9 cellular contexts compared by ENCODE assay signal in the genomic region with DNA sequence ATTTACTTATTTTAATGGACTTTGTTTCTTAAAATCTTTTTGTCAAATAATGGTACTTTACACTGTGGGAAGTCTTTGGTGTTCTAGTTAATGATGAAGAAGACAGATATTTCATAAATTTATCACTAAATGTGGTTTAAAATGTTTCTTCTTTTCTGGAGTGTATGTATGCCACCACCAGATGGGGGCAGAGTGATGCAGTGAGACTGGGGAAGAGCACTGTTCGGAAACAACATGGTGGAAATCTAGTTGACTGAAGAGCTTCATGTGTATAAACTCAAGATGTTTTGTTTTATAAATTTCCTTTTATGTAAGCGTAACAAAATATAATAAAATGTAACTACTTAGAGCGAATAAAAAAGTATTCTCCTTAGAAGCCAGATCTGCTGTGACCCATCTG.
DNase-seq lines count a peak whose midpoint lies in the region; ATAC-seq, FAIRE-seq and TF ChIP-seq lines count a peak whose summit lies in the region.
"Had no signal": no experiment of that assay in that cellular context is flagged by ENCODE, and none has a peak within 500 bp of the region (broad histone marks: within the 10 kb centered on the region; RNA-seq: fewer than 3 reads in every experiment).

No MANE protein-coding gene starts in this region.

- BruUV-seq in Calu3 (replicated peaks; lab: Mats Ljungman, UMichigan): no TSS peak

- H3K36me3 ChIP-seq in SK-N-SH (replicated peaks in 1 of 2; ENCODE audit: control insufficient read depth in 1 of 2, insufficient read depth in 2 of 2, low read length in 1 of 2) (peaks cover 0 to 5% of the 10 kb centered on the region in 2 experiments), kidney (ENCODE audit: control insufficient read depth in 1 of 2, insufficient read depth in 2 of 2, low read length in 2 of 2) (no peaks in the 10 kb centered on the region)
- H3K36me3 ChIP-seq: HAP-1 had no signal

- H4K20me1 ChIP-seq in SK-N-SH (ENCODE audit: insufficient read depth): no peaks in the 10 kb centered on the region

- no peak overlapping the region for H3K9ac ChIP-seq in SK-N-SH
- H3K9ac ChIP-seq in kidney (ENCODE audit: low read length in 2 of 2): no peak overlapping the region

- intact Hi-C loops in Calu3 (cut with micrococcal nuclease; ENCODE audit: unreplicated experiment): no loop called here
- intact Hi-C loops in kidney (cut with DNase I): no loop called here

- ATAC-seq in activated naive CD4-positive, alpha-beta T cell treated with anti-CD3 and anti-CD28 coated beads, Interleukin-2, amount 50 U/mL, for 72 hours: no peak
- no peak for ATAC-seq in esophagus mucosa

- TF ChIP-seq CTCF in Calu3 (IDR thresholded peaks at IDR 0.05; ENCODE audit: unreplicated experiment) (no peak), SK-N-SH (IDR thresholded peaks at IDR 0.05) (peak; percentile 63), kidney (IDR thresholded peaks at IDR 0.05; ENCODE audit: borderline replicate concordance, extremely low read depth, insufficient read depth) (no peak)

- POLR2A ChIA-PET in SK-N-SH (lab: Yijun Ruan, JAX): no interaction called here

- H2AFZ ChIP-seq in SK-N-SH (ENCODE audit: low read depth): no peak overlapping the region

- H3K27me3 ChIP-seq in SK-N-SH (ENCODE audit: insufficient read depth): no peaks in the 10 kb centered on the region

- H3K4me1 Mint-ChIP-seq in Calu3 (ENCODE audit: low read depth, unreplicated experiment): no peaks in the 10 kb centered on the region

- CTCF ChIA-PET in Calu3 (lab: Charles Lee): interaction anchor here (0.5 to 0.8 kb wide), 2 partner anchors 478 to 593 kb away, joined by 3 to 4 read pairs; no protein-coding TSS in a partner anchor
- CTCF ChIA-PET in SK-N-SH (lab: Yijun Ruan, JAX): interaction anchor here (0.9 to 2.2 kb wide), 9 partner anchors 15 to 551 kb away, joined by 3 to 10 read pairs (median 3); no protein-coding TSS in a partner anchor

- H3K9me2 ChIP-seq in SK-N-SH: no peaks in the 10 kb centered on the region

- no peaks in the 10 kb centered on the region for H3K4me1 ChIP-seq in SK-N-SH (ENCODE audit: control insufficient read depth in 1 of 2, insufficient read depth in 2 of 2, low read depth in 1 of 2, low read length in 1 of 2)
- no peaks in the 10 kb centered on the region for H3K4me1 ChIP-seq in kidney (ENCODE audit: control insufficient read depth in 1 of 2, insufficient read depth in 1 of 2, low read depth in 1 of 2, low read length in 2 of 2)
- H3K4me1 ChIP-seq: HAP-1 had no signal

- no peaks in the 10 kb centered on the region for H3K9me3 Mint-ChIP-seq in Calu3 (ENCODE audit: low read depth, unreplicated experiment)
- peaks cover 9 to 13% of the 10 kb centered on the region in 2 donors for H3K9me3 Mint-ChIP-seq in activated naive CD4-positive, alpha-beta T cell treated with anti-CD3 and anti-CD28 coated beads, Interleukin-2, amount 50 U/mL, for 72 hours

- peak; percentile 35 for DNase-seq in Calu3
- DNase-seq in HuH-7.5 (ENCODE audit: low spot score): peak; percentile 12
- peak; percentile 8 for DNase-seq in SK-N-SH
- peak; percentile 67 for DNase-seq in iris pigment epithelial cell (ENCODE audit: low read depth)
- DNase-seq in activated naive CD4-positive, alpha-beta T cell treated with anti-CD3 and anti-CD28 coated beads, Interleukin-2, amount 50 U/mL, for 72 hours (ENCODE audit: low spot score in 2 of 2): no peak
- DNase-seq in mesenteric fat pad (ENCODE audit: low spot score): no peak
- DNase-seq in kidney: no peak

- no peak overlapping the region for H3K27ac Mint-ChIP-seq in Calu3 (ENCODE audit: unreplicated experiment)
- H3K27ac Mint-ChIP-seq in activated naive CD4-positive, alpha-beta T cell treated with anti-CD3 and anti-CD28 coated beads, Interleukin-2, amount 50 U/mL, for 72 hours: no peak overlapping the region

- H3K4me2 ChIP-seq in SK-N-SH: no peak overlapping the region

- peak; percentile 75 for TF ChIP-seq RAD21 in SK-N-SH (IDR thresholded peaks at IDR 0.05; ENCODE audit: low read length)

- H3K27ac ChIP-seq in SK-N-SH (ENCODE audit: low read depth in 2 of 2, low read length in 1 of 2): no peak overlapping the region
- H3K27ac ChIP-seq in kidney (ENCODE audit: low read depth in 2 of 2, low read length in 2 of 2): no peak overlapping the region

- no peak overlapping the region for H3K4me3 Mint-ChIP-seq in Calu3 (ENCODE audit: low read depth, unreplicated experiment)

- H3K9me3 ChIP-seq in SK-N-SH (peaks cover 3% of the 10 kb centered on the region; the same call in 1 of the 2 replicates), kidney (ENCODE audit: control insufficient read depth in 1 of 2, low read length in 2 of 2) (no peaks in the 10 kb centered on the region)
- H3K9me3 ChIP-seq: HAP-1 had no signal

- TF ChIP-seq EP300 in SK-N-SH (IDR thresholded peaks at IDR 0.05; ENCODE audit: borderline replicate concordance in 1 of 2, low read depth in 1 of 2, low read length in 1 of 2): no peak

- FAIRE-seq in kidney (lab: Jason Lieb, UNC): no peak

- WGBS in SK-N-SH (ENCODE audit: low lambda C conversion rate): 96% methylated on average over 3 of the region's 3 CpGs

- H3K79me2 ChIP-seq in SK-N-SH (ENCODE audit: insufficient read depth): no peaks in the 10 kb centered on the region

- no peaks in the 10 kb centered on the region for H3F3A ChIP-seq in SK-N-SH (replicated peaks; ENCODE audit: insufficient read depth)

- H3K27me3 Mint-ChIP-seq in Calu3 (ENCODE audit: unreplicated experiment): no peaks in the 10 kb centered on the region

- H3K4me3 ChIP-seq in SK-N-SH (ENCODE audit: low read depth in 2 of 2, low read length in 1 of 2) (no peak overlapping the region; a peak in 1 of 4 replicates), kidney (ENCODE audit: low read length in 2 of 2) (no peak overlapping the region)
- H3K4me3 ChIP-seq: HAP-1 had no signal

- no peaks in the 10 kb centered on the region for H3K36me3 Mint-ChIP-seq in Calu3 (ENCODE audit: insufficient read depth, unreplicated experiment)
- no peaks in the 10 kb centered on the region for H3K36me3 Mint-ChIP-seq in activated naive CD4-positive, alpha-beta T cell treated with anti-CD3 and anti-CD28 coated beads, Interleukin-2, amount 50 U/mL, for 72 hours

TF ChIP-seq in SK-N-SH, 30 proteins besides CTCF, POLR2A, EP300 and RAD21:
- TF ChIP-seq YY1 (IDR thresholded peaks at IDR 0.05; ENCODE audit: low read depth) (peak; percentile 63; the same call in 1 of the 2 replicates), RXRA (IDR thresholded peaks at IDR 0.05; ENCODE audit: borderline replicate concordance, low read depth) (no peak), RFX5 (IDR thresholded peaks at IDR 0.05; ENCODE audit: low read length) (no peak), SMC3 (IDR thresholded peaks at IDR 0.05; ENCODE audit: low read depth, low read length) (peak; percentile 60), ELF1 (IDR thresholded peaks at IDR 0.05) (no peak)

Comparison
In these comparisons a context has a peak if more than half of its experiments do, and no peak if none do; other contexts are left out.
1. DNase-seq: peak in Calu3 (single experiment), HuH-7.5 (single experiment), SK-N-SH (single experiment) and iris pigment epithelial cell (single experiment); none in activated naive CD4-positive, alpha-beta T cell treated with anti-CD3 and anti-CD28 coated beads, Interleukin-2, amount 50 U/mL, for 72 hours (0 of 2), mesenteric fat pad (single experiment) and kidney (single experiment).